In the genomic region with DNA sequence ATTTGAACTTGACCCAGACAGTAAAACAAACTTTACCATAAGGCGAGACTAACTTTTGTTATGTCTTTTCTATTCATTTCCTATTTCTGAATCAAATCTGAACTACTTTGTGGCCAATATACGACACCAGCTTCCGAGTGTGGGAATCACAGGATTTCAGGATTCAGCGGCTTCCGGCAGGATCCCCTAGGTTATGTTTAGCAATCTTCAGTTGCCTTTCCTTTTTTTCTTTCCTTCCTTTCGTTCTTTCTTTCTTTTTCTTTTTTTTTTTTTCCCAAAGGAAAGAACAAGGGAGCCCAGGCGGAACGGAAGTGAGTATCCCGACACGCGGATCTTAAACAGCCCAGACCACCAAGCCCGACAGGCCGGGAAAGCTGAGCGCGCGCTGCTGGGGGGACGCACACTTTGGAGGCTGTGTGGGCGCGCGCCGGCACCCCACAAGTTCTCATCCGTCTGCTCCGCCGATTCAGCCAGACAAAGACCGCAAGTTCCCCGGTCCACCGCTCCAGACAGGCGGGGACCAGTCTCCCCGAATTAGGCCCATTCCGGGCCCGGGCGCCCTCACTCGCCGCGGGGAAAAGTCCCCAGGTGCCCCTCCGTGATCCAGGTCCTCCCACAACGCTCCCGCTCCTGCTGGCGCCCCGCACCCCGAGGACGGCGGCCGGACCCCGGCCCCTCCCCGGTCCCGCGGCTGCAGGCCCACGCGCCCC, we compare ENCODE assay signal across 8 cellular contexts. TPM values are rescaled to one million over a fixed set of nuclear protein-coding genes. Genes with fewer than 3 reads are reported as not detected.
DNase-seq lines count a peak whose midpoint lies in the region; ATAC-seq and TF ChIP-seq lines count a peak whose summit lies in the region.

No MANE protein-coding gene starts in this region.

- H3K4me1 ChIP-seq in DOHH2 (ENCODE audit: control insufficient read depth, low read length) (peaks cover 11% of the 10 kb centered on the region), mesodermal cell (ENCODE audit: control insufficient read depth, insufficient read depth, low read length, poor library complexity, severe bottlenecking) (peaks cover 7% of the 10 kb centered on the region)

- H3K27ac ChIP-seq in DOHH2 (ENCODE audit: low read depth, low read length) (no peak overlapping the region), dorsolateral prefrontal cortex (peak overlapping the region in 25 of 59 donors; percentile 1 to 87 (median 43)), mesodermal cell (ENCODE audit: low read depth, low read length, severe bottlenecking) (peak overlapping the region; percentile 67), substantia nigra (ENCODE audit: low read depth, low read length, poor library complexity, severe bottlenecking) (peak overlapping the region; percentile 42)

- H3K4me3 ChIP-seq in DOHH2 (ENCODE audit: low read length) (no peak overlapping the region), dorsolateral prefrontal cortex (peak overlapping the region; percentile 49 to 93 (median 79)), mesodermal cell (ENCODE audit: extremely low read depth, insufficient read depth, low read length, poor library complexity, severe bottlenecking) (peak overlapping the region; percentile 76)

- ATAC-seq in HG03103 (IDR thresholded peaks at IDR 0.05; ENCODE audit: low read depth, unreplicated experiment) (peak; percentile 21), HG03280 (IDR thresholded peaks at IDR 0.05; ENCODE audit: unreplicated experiment) (no peak), HG03025 (IDR thresholded peaks at IDR 0.05; ENCODE audit: low FRiP score, unreplicated experiment) (no peak)

- peak overlapping the region; percentile 29; the same call in 1 of the 2 replicates for H3K4me2 ChIP-seq in DOHH2 (ENCODE audit: low read length)

- no peaks in the 10 kb centered on the region for H4K20me1 ChIP-seq in DOHH2 (ENCODE audit: control insufficient read depth, insufficient read depth, low read depth, low read length)

- no peaks in the 10 kb centered on the region for H3K9me2 ChIP-seq in DOHH2 (replicated peaks; ENCODE audit: control insufficient read depth, low read length)

- H3K27me3 ChIP-seq in DOHH2 (ENCODE audit: control insufficient read depth, low read length) (peaks cover 38% of the 10 kb centered on the region), dorsolateral prefrontal cortex (no peaks in the 10 kb centered on the region)

- H3K36me3 ChIP-seq in DOHH2 (ENCODE audit: control insufficient read depth, low read length) (no peaks in the 10 kb centered on the region), mesodermal cell (ENCODE audit: control insufficient read depth, insufficient read depth, low read length) (peaks cover 12% of the 10 kb centered on the region)

- intact Hi-C loops in dorsolateral prefrontal cortex (cut with DNase I): no loop called here

- 0% methylated on average over 25 to 39 of the region's 50 CpGs for WGBS in mesodermal cell (ENCODE audit: insufficient coverage in 2 of 2), 2 experiments

- DNase-seq in activated CD4-positive, CD25-positive, alpha-beta regulatory T cell treated with anti-CD3 and anti-CD28 coated beads, Interleukin-2, amount 50 U/mL, for 72 hours: peak; percentile 37
- peak in 2 of 10 donors; percentile 26 to 61 for DNase-seq in dorsolateral prefrontal cortex
- peak in 4 of 49 donors; percentile 25 to 78 (median 50) for DNase-seq in substantia nigra (lab: John Stamatoyannopoulos, UW)

- TF ChIP-seq CTCF in DOHH2 (IDR thresholded peaks at IDR 0.05; ENCODE audit: low read depth, low read length, poor library complexity, severe bottlenecking) (no peak), dorsolateral prefrontal cortex (IDR thresholded peaks at IDR 0.05 in 54 of 56, conservative IDR thresholded peaks at IDR 0.05 in 2 of 56; ENCODE audit: low read depth in 1 of 56, partially characterized antibody in 56 of 56) (no peak)

- no peaks in the 10 kb centered on the region for H3K79me2 ChIP-seq in DOHH2 (ENCODE audit: control insufficient read depth, low read length)

- no peaks in the 10 kb centered on the region for H3F3A ChIP-seq in DOHH2 (ENCODE audit: control insufficient read depth, insufficient read depth)

- H3K9me3 ChIP-seq in DOHH2 (ENCODE audit: control insufficient read depth, insufficient read depth, low read length) (no peaks in the 10 kb centered on the region), mesodermal cell (ENCODE audit: control insufficient read depth, low read length) (no peaks in the 10 kb centered on the region)

RNA-seq across cellular contexts. Expression of gene TBC1D16, which starts 0.5 kb away (rescaled TPM):
- total RNA-seq in dorsolateral prefrontal cortex: 10 to 100 TPM; 15.4 to 54.1 (median 29.0) TPM
- 34.4 TPM for polyA plus RNA-seq in mesodermal cell (2013, experiment 1 of 2)
- polyA plus RNA-seq in mesodermal cell (2013, experiment 2 of 2): 29.0 TPM

RNA-seq across cellular contexts. Expression of gene CCDC40, which starts 1.3 kb away (rescaled TPM):
- 10 to 100 TPM in 106 of 120 experiments, 1 to 10 TPM in 14; 6.5 to 39.9 (median 15.8) TPM for total RNA-seq in dorsolateral prefrontal cortex
- polyA plus RNA-seq in mesodermal cell (2013, experiment 1 of 2): 6.2 TPM
- 7.5 TPM for polyA plus RNA-seq in mesodermal cell (2013, experiment 2 of 2)
